11 cellular contexts compared by ENCODE assay signal in the genomic region with DNA sequence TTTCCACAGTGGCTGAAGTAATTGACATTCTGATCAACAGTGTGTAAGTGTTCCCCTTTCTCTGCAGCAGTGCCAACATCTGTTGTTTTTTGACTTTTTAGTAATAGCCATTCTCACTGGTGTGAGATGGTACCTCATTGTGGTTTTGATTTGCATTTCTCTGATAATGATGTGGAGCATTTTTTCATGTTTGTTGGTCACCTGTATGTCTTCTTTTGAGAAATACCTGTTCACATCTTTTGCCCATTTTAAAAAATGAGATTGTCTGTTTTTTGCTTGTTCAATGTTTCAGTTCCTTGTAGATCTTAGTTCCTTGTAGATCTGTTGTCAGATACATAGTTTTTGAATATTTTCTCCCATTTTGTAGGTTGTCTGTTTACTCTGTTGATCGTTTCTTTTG.
"Had no signal": no experiment of that assay in that cellular context is flagged by ENCODE, and none has a peak within 500 bp of the region (broad histone marks: within the 10 kb centered on the region; RNA-seq: fewer than 3 reads in every experiment).

No MANE protein-coding gene starts in this region.

- H3K4me3 ChIP-seq: GM23248, GM23338, HAP-1 had no signal

- ATAC-seq: GM23338, HCT116 had no signal

- DNase-seq: GM23248, GOT3, H7, H9, HCEC 1CT, HFFc6 had no signal

- FAIRE-seq: H1, H54 had no signal

- H3K27ac ChIP-seq: GM23248 had no signal

- H2AFZ ChIP-seq: GM23248, GM23338 had no signal

- H3K9ac ChIP-seq: GM23248 had no signal

- H3K4me2 ChIP-seq: GM23338 had no signal

- H3K9me3 ChIP-seq: HAP-1 had no signal

- H3K36me3 ChIP-seq: HAP-1 had no signal
